21 cellular contexts compared by ENCODE assay signal in genomic region chr6:125732398-125732797, GRCh38. TPM values are rescaled to one million over a fixed set of nuclear protein-coding genes. Genes with fewer than 3 reads are reported as not detected.
DNase-seq lines count a peak whose midpoint lies in the region; ATAC-seq and TF ChIP-seq lines count a peak whose summit lies in the region.
"Had no signal": no experiment of that assay in that cellular context is flagged by ENCODE, and none has a peak within 500 bp of the region (broad histone marks: within the 10 kb centered on the region; RNA-seq: fewer than 3 reads in every experiment).

No MANE protein-coding gene starts in this region.

- H3K4me1 ChIP-seq in DND-41 (ENCODE audit: insufficient read depth, low read length): no peaks in the 10 kb centered on the region
- H3K4me1 ChIP-seq: HAP-1, heart left ventricle had no signal

- H3K4me2 ChIP-seq in DND-41 (ENCODE audit: insufficient read depth, low read length): no peak overlapping the region

- no peak for TF ChIP-seq CTCF in DND-41 (IDR thresholded peaks at IDR 0.05; ENCODE audit: borderline replicate concordance, extremely low read depth, low read length, poor library complexity, severe bottlenecking)

- H3K9ac ChIP-seq in DND-41 (ENCODE audit: low read depth, low read length): no peak overlapping the region

- H3K27ac Mint-ChIP-seq in activated T-helper 17 cell treated with anti-CD3 and anti-CD28 coated beads, Interleukin-2, amount 50 U/mL, for 72 hours: no peak overlapping the region
- H3K27ac Mint-ChIP-seq: activated naive CD4-positive, alpha-beta T cell treated with anti-CD3 and anti-CD28 coated beads for 36 hours; B cell had no signal

- H4K20me1 ChIP-seq in DND-41 (ENCODE audit: insufficient read depth, low read length): no peaks in the 10 kb centered on the region

- peaks cover 13% of the 10 kb centered on the region for H3K27me3 ChIP-seq in DND-41 (ENCODE audit: insufficient read depth, low read length, poor library complexity)

- ATAC-seq in DND-41 (ENCODE audit: insufficient read depth, low read depth): peak; percentile 60; the same call in 2 of the 3 replicates
- peak; percentile 62 for ATAC-seq in GM18907 (IDR thresholded peaks at IDR 0.05; ENCODE audit: unreplicated experiment)
- ATAC-seq in HG03159 (IDR thresholded peaks at IDR 0.05; ENCODE audit: unreplicated experiment): peak; percentile 87
- peak; percentile 39 for ATAC-seq in activated T-helper 17 cell treated with anti-CD3 and anti-CD28 coated beads, Interleukin-2, amount 50 U/mL, for 72 hours (replicated peaks)
- no peak for ATAC-seq in GM18867 (IDR thresholded peaks at IDR 0.05; ENCODE audit: unreplicated experiment)
- ATAC-seq: heart left ventricle had no signal

- no peak overlapping the region for H3K4me3 ChIP-seq in DND-41 (ENCODE audit: low read depth in 1 of 2, low read length in 2 of 2)
- H3K4me3 ChIP-seq: HAP-1, heart left ventricle had no signal

- H3K36me3 Mint-ChIP-seq in activated T-helper 17 cell treated with anti-CD3 and anti-CD28 coated beads, Interleukin-2, amount 50 U/mL, for 72 hours (ENCODE audit: low read depth): no peaks in the 10 kb centered on the region

- H3K27me3 Mint-ChIP-seq in activated T-helper 17 cell treated with anti-CD3 and anti-CD28 coated beads, Interleukin-2, amount 50 U/mL, for 72 hours: peaks cover 30% of the 10 kb centered on the region

- no peaks in the 10 kb centered on the region for H3K79me2 ChIP-seq in DND-41 (ENCODE audit: insufficient read depth, low read length)

- H3K27ac ChIP-seq in DND-41 (ENCODE audit: low read length): no peak overlapping the region
- H3K27ac ChIP-seq: heart left ventricle had no signal

- H2AFZ ChIP-seq in DND-41 (ENCODE audit: low read depth, low read length): no peak overlapping the region

- H3K36me3 ChIP-seq in DND-41 (ENCODE audit: insufficient read depth, low read length): no peaks in the 10 kb centered on the region
- H3K36me3 ChIP-seq: HAP-1, heart left ventricle had no signal

- H3K4me3 Mint-ChIP-seq in activated T-helper 17 cell treated with anti-CD3 and anti-CD28 coated beads, Interleukin-2, amount 50 U/mL, for 72 hours: no peak overlapping the region
- H3K4me3 Mint-ChIP-seq: activated naive CD4-positive, alpha-beta T cell treated with anti-CD3 and anti-CD28 coated beads for 36 hours; B cell; neural crest cell had no signal

- H3K9me3 Mint-ChIP-seq in activated T-helper 17 cell treated with anti-CD3 and anti-CD28 coated beads, Interleukin-2, amount 50 U/mL, for 72 hours: no peaks in the 10 kb centered on the region
- H3K9me3 Mint-ChIP-seq: activated naive CD4-positive, alpha-beta T cell treated with anti-CD3 and anti-CD28 coated beads for 36 hours; neural crest cell had no signal

- DNase-seq in DND-41 (no peak), HPDE6-E6E7 (ENCODE audit: extremely low spot score) (no peak)
- DNase-seq in activated CD8-positive, alpha-beta memory T cell treated with anti-CD3 and anti-CD28 coated beads, Interleukin-2, amount 50 U/mL, for 48 hours: no peak
- DNase-seq: activated CD4-positive, CD25-positive, alpha-beta regulatory T cell; activated CD8-positive, alpha-beta memory T cell treated with anti-CD3 and anti-CD28 coated beads, Interleukin-2, amount 50 U/mL, for 4 hours; activated naive CD4-positive, alpha-beta T cell treated with anti-CD3 and anti-CD28 coated beads for 36 hours; Calu3; heart left ventricle; islet precursor cell; NCI-H187 treated with DMSO at 0.1 percent for 48 hours; NCI-H526; retina; substantia nigra had no signal

- H3K9me3 ChIP-seq in DND-41 (ENCODE audit: insufficient read depth, low read length, severe bottlenecking): no peaks in the 10 kb centered on the region
- H3K9me3 ChIP-seq: HAP-1, heart left ventricle had no signal

- no peaks in the 10 kb centered on the region for H3K4me1 Mint-ChIP-seq in activated T-helper 17 cell treated with anti-CD3 and anti-CD28 coated beads, Interleukin-2, amount 50 U/mL, for 72 hours
- H3K4me1 Mint-ChIP-seq: B cell had no signal

RNA-seq across cellular contexts. Expression of gene HEY2, which starts 17.0 kb away (rescaled TPM):
- under 1 TPM in 1 of 2 donors, not detected in 1; 0.09 TPM for total RNA-seq in activated T-helper 17 cell treated with anti-CD3 and anti-CD28 coated beads, Interleukin-2, amount 50 U/mL, for 72 hours
- total RNA-seq: activated naive CD4-positive, alpha-beta T cell treated with anti-CD3 and anti-CD28 coated beads for 36 hours; B cell; T-helper 1 cell treated with Interleukin-12 subunit alpha and Interleukin-12 subunit beta and Interleukin-4 antibody, amounts not matched to agents 30 ng/mL and 1 ng/mL, for 36 hours had no signal

RNA-seq across cellular contexts. Expression of gene NCOA7, which starts 58.4 kb away (rescaled TPM):
- 10 to 100 TPM; 44.6 to 59.9 TPM for total RNA-seq in activated T-helper 17 cell treated with anti-CD3 and anti-CD28 coated beads, Interleukin-2, amount 50 U/mL, for 72 hours
